ENCODE assay signal across 9 cellular contexts in genomic region chr16:21277927-21278706, GRCh38. TPM values are rescaled to one million over a fixed set of nuclear protein-coding genes. Genes with fewer than 3 reads are reported as not detected.
DNase-seq lines count a peak whose midpoint lies in the region; ATAC-seq, FAIRE-seq and TF ChIP-seq lines count a peak whose summit lies in the region.
"Had no signal": no experiment of that assay in that cellular context is flagged by ENCODE, and none has a peak within 500 bp of the region (broad histone marks: within the 10 kb centered on the region; RNA-seq: fewer than 3 reads in every experiment).

Gene CRYM (minus strand): TSS chr16:21278290. CDS start chr16:21278251, 39 bp downstream.

- H2BK5ac ChIP-seq in neuronal stem cell (ENCODE audit: low read length) = no peak within 1 kb of the TSS

- peak within 1 kb of the TSS; percentile 78 for H3K9ac ChIP-seq in neuronal stem cell (ENCODE audit: low read depth, low read length, poor library complexity)

- H3K9me3 ChIP-seq in neuronal stem cell (replicated peaks in 1 of 2; ENCODE audit: control insufficient read depth in 2 of 2, insufficient read depth in 1 of 2, low read depth in 1 of 2, low read length in 2 of 2) = no peaks in the 10 kb centered on the region
- no peaks in the 10 kb centered on the region for H3K9me3 ChIP-seq in aorta (ENCODE audit: control insufficient read depth, low read length)

- no peak within 1 kb of the TSS for H2BK15ac ChIP-seq in neuronal stem cell (ENCODE audit: low read length)

- no peak within 1 kb of the TSS for H3K23ac ChIP-seq in neuronal stem cell (ENCODE audit: low read depth, low read length, poor library complexity)

- H3K18ac ChIP-seq in neuronal stem cell (ENCODE audit: low read length) = peak within 1 kb of the TSS; percentile 80

- H3K4me2 ChIP-seq in neuronal stem cell (ENCODE audit: insufficient read depth, low read length, poor library complexity, severe bottlenecking) = peak within 1 kb of the TSS; percentile 98

- H3K79me1 ChIP-seq in neuronal stem cell (ENCODE audit: low read depth, low read length) = no peaks in the 10 kb centered on the region

- no peak within 1 kb of the TSS for H3K4ac ChIP-seq in neuronal stem cell (ENCODE audit: low read length)

- H3K27ac ChIP-seq in neuronal stem cell (replicated peaks; ENCODE audit: low read length) = no peak within 1 kb of the TSS
- no peak within 1 kb of the TSS for H3K27ac ChIP-seq in aorta (ENCODE audit: low read depth in 1 of 2, low read length in 2 of 2)

- peaks cover 4% of the 10 kb centered on the region in 2 donors for H3K4me1 ChIP-seq in neuronal stem cell (ENCODE audit: control insufficient read depth in 2 of 2, insufficient read depth in 1 of 2, low read depth in 1 of 2, low read length in 2 of 2)
- no peaks in the 10 kb centered on the region for H3K4me1 ChIP-seq in aorta (ENCODE audit: control insufficient read depth in 1 of 2, insufficient read depth in 2 of 2, low read length in 2 of 2)

- peak within 1 kb of the TSS; percentile 77 for H2BK12ac ChIP-seq in neuronal stem cell (ENCODE audit: low read length)

- peak within 1 kb of the TSS; percentile 66 for H3K4me3 ChIP-seq in H7 (ENCODE audit: insufficient read depth, low read depth, low read length)
- peak within 1 kb of the TSS; percentile 32 to 52 for H3K4me3 ChIP-seq in foreskin fibroblast (ENCODE audit: low read depth in 1 of 2, low read length in 2 of 2)
- peak within 1 kb of the TSS in 1 of 2 donors; percentile 80 for H3K4me3 ChIP-seq in neuronal stem cell (ENCODE audit: low read length in 2 of 2)
- peak within 1 kb of the TSS; percentile 24 to 35 for H3K4me3 ChIP-seq in aorta (ENCODE audit: low read length in 2 of 2)

- peak within 1 kb of the TSS; percentile 30 for H2AK5ac ChIP-seq in neuronal stem cell (ENCODE audit: low read depth, low read length)

- no CpG with 5 or more reads among the region's 46 CpGs for WGBS in neuronal stem cell (ENCODE audit: extremely low coverage in 2 of 2, insufficient read length in 2 of 2, insufficient replicate concordance in 1 of 2), 2 donors
- WGBS in aorta, 2 donors = 1 to 2% methylated on average over 44 to 46 of the region's 46 CpGs

- H4K8ac ChIP-seq in neuronal stem cell (ENCODE audit: low read depth, low read length) = no peak within 1 kb of the TSS

- H2AFZ ChIP-seq in neuronal stem cell (ENCODE audit: low read length) = peak within 1 kb of the TSS; percentile 94

- peak within 1 kb of the TSS; percentile 5 for H4K91ac ChIP-seq in neuronal stem cell (ENCODE audit: low read depth, low read length, poor library complexity)

- H2BK120ac ChIP-seq in neuronal stem cell (ENCODE audit: low read depth, low read length) = no peak within 1 kb of the TSS

- FAIRE-seq in D721Med (lab: Jason Lieb, UNC) = no peak

- TF ChIP-seq CTCF in D721Med (IDR thresholded peaks at IDR 0.05; ENCODE audit: insufficient read depth, missing control alignments) = peak; percentile 29
- TF ChIP-seq CTCF in foreskin fibroblast (IDR thresholded peaks at IDR 0.05; ENCODE audit: low read depth, low read length) = peak; percentile 76

- intact Hi-C loops in aorta (cut with DNase I) = loop anchor here (2.0 to 5.0 kb wide), 4 partner anchors 86 to 119 kb away; partner anchors contain the start of gene LDAF1 (in 1 of the 2)

- DNase-seq in D721Med (ENCODE audit: insufficient read length, low spot score) = peak; percentile 47
- DNase-seq in H7 = peak; percentile 93
- DNase-seq in NCI-H2196 treated with DMSO at 0.1 percent for 48 hours (lab: John Stamatoyannopoulos, UW; ENCODE audit: unreplicated experiment) = peak; percentile 33
- peak; percentile 62 for DNase-seq in activated T-cell treated with anti-CD3 and anti-CD28 coated beads for 48 hours (ENCODE audit: low read depth)
- peak in 1 of 2 donors; percentile 74 for DNase-seq in foreskin fibroblast
- DNase-seq in neuronal stem cell (ENCODE audit: low spot score) = peak; percentile 67
- DNase-seq in aorta = peak; percentile 73 to 90
- no peak for DNase-seq in globus pallidus (ENCODE audit: low spot score)

- peak; percentile 87 for ATAC-seq in aorta (ENCODE audit: low FRiP score)

- peak within 1 kb of the TSS; percentile 40 for H3K14ac ChIP-seq in neuronal stem cell (ENCODE audit: low read length)

- H3K27me3 ChIP-seq in H7 (ENCODE audit: control insufficient read depth, insufficient read depth, low read length) (peaks cover 9% of the 10 kb centered on the region), neuronal stem cell (ENCODE audit: control insufficient read depth in 3 of 3, insufficient read depth in 3 of 3, low read depth in 1 of 3, low read length in 3 of 3) (peaks cover 0 to 59% (median 16%) of the 10 kb centered on the region in 3 experiments), aorta (ENCODE audit: control insufficient read depth in 1 of 2, insufficient read depth in 2 of 2, low read length in 1 of 2) (no peaks in the 10 kb centered on the region)

- H3K36me3 ChIP-seq in H7 (replicated peaks; ENCODE audit: control insufficient read depth, insufficient read depth, low read length) = no peaks in the 10 kb centered on the region
- no peaks in the 10 kb centered on the region for H3K36me3 ChIP-seq in neuronal stem cell (replicated peaks in 1 of 2; ENCODE audit: control insufficient read depth in 2 of 2, insufficient read depth in 2 of 2, low read length in 2 of 2)
- H3K36me3 ChIP-seq in aorta (ENCODE audit: control insufficient read depth in 1 of 2, insufficient read depth in 2 of 2, low read length in 1 of 2) = no peaks in the 10 kb centered on the region

RNA-seq across cellular contexts. Expression of gene CRYM, which starts in this region (rescaled TPM):
- 7.1 and 7.6 TPM in 2 replicates for total RNA-seq in H7 (2014; rRNA removed; shearing (Covaris generic))
- 1.4 TPM for polyA plus RNA-seq in neuronal stem cell (2013, experiment 1 of 2)
- 1.6 TPM for polyA plus RNA-seq in neuronal stem cell (2013, experiment 2 of 2)
- under 1 TPM in 1 of 2 donors, not detected in 1; 0.30 TPM for total RNA-seq in aorta
- 1 to 10 TPM in 1 of 2 donors, not detected in 1; 2.8 TPM for polyA plus RNA-seq in aorta
- total RNA-seq: T-helper 2 cell treated with Interferon-gamma antibody and Interleukin-4, amounts not matched to agents 100 ng/mL and 5 ng/mL, for 36 hours had no signal
